28 cellular contexts compared by ENCODE assay signal in genomic region chr9:70156729-70157128, GRCh38.
DNase-seq lines count a peak whose midpoint lies in the region; ATAC-seq, FAIRE-seq and TF ChIP-seq lines count a peak whose summit lies in the region.
"Had no signal": no experiment of that assay in that cellular context is flagged by ENCODE, and none has a peak within 500 bp of the region (broad histone marks: within the 10 kb centered on the region; RNA-seq: fewer than 3 reads in every experiment).

No MANE protein-coding gene starts in this region.

- no CpG with 5 or more reads among the region's 3 CpGs for WGBS in H9 (ENCODE audit: extremely low coverage, insufficient read length, low lambda C conversion rate)

- no peaks in the 10 kb centered on the region for H3K23me2 ChIP-seq in H9 (ENCODE audit: insufficient read length, low read depth, low read length, poor library complexity, severe bottlenecking)

- H2BK12ac ChIP-seq in H9 (ENCODE audit: insufficient read length, low read depth, low read length): no peak overlapping the region

- H2BK20ac ChIP-seq in H9 (ENCODE audit: low read depth, low read length, poor library complexity, severe bottlenecking): no peak overlapping the region

- H3K27me3 ChIP-seq in astrocyte (ENCODE audit: insufficient read depth, low read length): no peaks in the 10 kb centered on the region
- no peaks in the 10 kb centered on the region; the same call in 1 of the 2 replicates for H3K27me3 ChIP-seq in H9 (ENCODE audit: insufficient read depth, low read length)
- H3K27me3 ChIP-seq: body of pancreas, spleen had no signal

- no peaks in the 10 kb centered on the region for H3K27me3 Mint-ChIP-seq in astrocyte (ENCODE audit: low read depth, unreplicated experiment)
- no peaks in the 10 kb centered on the region for H3K27me3 Mint-ChIP-seq in H9 (ENCODE audit: low read depth)
- H3K27me3 Mint-ChIP-seq: type B pancreatic cell had no signal

- H3K27ac Mint-ChIP-seq in astrocyte (ENCODE audit: unreplicated experiment) (no peak overlapping the region), H9 (no peak overlapping the region)
- H3K27ac Mint-ChIP-seq: activated naive CD4-positive, alpha-beta T cell treated with anti-CD3 and anti-CD28 coated beads, Interleukin-2, amount 50 U/mL, for 72 hours; activated T-helper 1 cell treated with anti-CD3 and anti-CD28 coated beads, Interleukin-12 subunit alpha, Interleukin-12 subunit beta, Interleukin-2, Interleukin-4 antibody, amounts not matched to agents 30 ng/mL and 10 ng/mL and 1 ng/mL, durations not matched to agents 14 hours and 24 hours and 36 hours; HFFc6; IgD-negative memory B cell; memory B cell; natural killer cell; type B pancreatic cell had no signal

- H3K4me1 ChIP-seq in astrocyte (ENCODE audit: insufficient read depth, low read length) (peaks cover 3% of the 10 kb centered on the region), H9 (ENCODE audit: insufficient read depth, low read length) (no peaks in the 10 kb centered on the region; the same call in 1 of the 2 replicates)
- H3K4me1 ChIP-seq: body of pancreas, spleen had no signal

- H3K4me2 ChIP-seq in astrocyte (ENCODE audit: low read length): peak overlapping the region; percentile 16
- no peak overlapping the region for H3K4me2 ChIP-seq in H9 (ENCODE audit: insufficient read depth, insufficient read length, low read length)

- H3K4me3 ChIP-seq in astrocyte (ENCODE audit: insufficient read depth, low read depth, low read length) (no peak overlapping the region), fibroblast of the aortic adventitia (ENCODE audit: low read depth, low read length) (no peak overlapping the region), skeletal muscle cell (ENCODE audit: low read depth, low read length) (no peak overlapping the region)
- H3K4me3 ChIP-seq: body of pancreas, spleen had no signal

- no peak overlapping the region for H2AK5ac ChIP-seq in H9 (ENCODE audit: insufficient read length, low read length)

- no peak overlapping the region for H4K8ac ChIP-seq in H9 (replicated peaks; ENCODE audit: insufficient read length, low read depth, low read length)

- peak; percentile 91 for FAIRE-seq in astrocyte (lab: Jason Lieb, UNC)
- FAIRE-seq: colon, TTC549 had no signal

- no peak overlapping the region for H2AFZ ChIP-seq in astrocyte (ENCODE audit: low read depth, low read length)
- H2AFZ ChIP-seq in H9 (ENCODE audit: low read length): no peak overlapping the region

- H3K79me1 ChIP-seq in H9 (ENCODE audit: insufficient read depth, low read depth, low read length, poor library complexity, severe bottlenecking): no peaks in the 10 kb centered on the region

- H3K9me3 ChIP-seq in astrocyte (ENCODE audit: insufficient read depth, low read depth, low read length) (no peaks in the 10 kb centered on the region), H9 (ENCODE audit: control insufficient read depth, low read depth, low read length) (no peaks in the 10 kb centered on the region)
- H3K9me3 ChIP-seq: body of pancreas, spleen had no signal

- no peak for TF ChIP-seq CTCF in astrocyte (IDR thresholded peaks at IDR 0.05; ENCODE audit: insufficient read depth, low read depth, low read length)
- no peak for TF ChIP-seq CTCF in fibroblast of the aortic adventitia (IDR thresholded peaks at IDR 0.05; ENCODE audit: insufficient read depth, low read length)
- no peak for TF ChIP-seq CTCF in H9 (conservative IDR thresholded peaks at IDR 0.05)

- peak; percentile 6 for DNase-seq in ELR (ENCODE audit: low read depth)
- DNase-seq in astrocyte (ENCODE audit: low read depth): peak; percentile 70
- DNase-seq in fibroblast of the aortic adventitia (ENCODE audit: low read depth): peak; percentile 40
- DNase-seq in skeletal muscle cell (ENCODE audit: low read depth): peak; percentile 44
- no peak for DNase-seq in ecto neural progenitor cell (ENCODE audit: low spot score)
- no peak for DNase-seq in H9
- no peak for DNase-seq in GM19240 (ENCODE audit: insufficient read length, low spot score)
- DNase-seq: AML-193; body of pancreas; DND-41; foreskin melanocyte; HFFc6; kidney glomerular epithelial cell; MM.1S; natural killer cell; NCI-H146; NCI-H748 treated with DMSO at 0.1 percent for 48 hours; spleen; stimulated activated CD4-positive, alpha-beta T cell treated with anti-CD3 and anti-CD28 coated beads, Interleukin-4, amount 100 ng/mL, for 24 hours had no signal

- H4K20me1 ChIP-seq in astrocyte (ENCODE audit: insufficient read depth, low read length) (no peaks in the 10 kb centered on the region), H9 (ENCODE audit: control insufficient read depth, insufficient read depth, insufficient read length) (no peaks in the 10 kb centered on the region)

- H3K9ac ChIP-seq in astrocyte (ENCODE audit: low read length) (peak overlapping the region; percentile 41), H9 (ENCODE audit: extremely low read depth, insufficient read length, low read length) (no peak overlapping the region)

- H4K5ac ChIP-seq in H9 (ENCODE audit: insufficient read length, low read depth, low read length): no peak overlapping the region

- H3K4me1 Mint-ChIP-seq in astrocyte (ENCODE audit: low read depth, unreplicated experiment) (peaks cover 24% of the 10 kb centered on the region), H9 (peaks cover 23 to 25% of the 10 kb centered on the region in 2 experiments)
- H3K4me1 Mint-ChIP-seq: IgD-negative memory B cell, memory B cell, natural killer cell had no signal

- no peak overlapping the region for H3K4ac ChIP-seq in H9 (ENCODE audit: low read depth, low read length)

- H3K4me3 Mint-ChIP-seq in astrocyte (ENCODE audit: unreplicated experiment): no peak overlapping the region
- H3K4me3 Mint-ChIP-seq in H9: no peak overlapping the region
- H3K4me3 Mint-ChIP-seq: activated T-helper 1 cell treated with anti-CD3 and anti-CD28 coated beads, Interleukin-12 subunit alpha, Interleukin-12 subunit beta, Interleukin-2, Interleukin-4 antibody, amounts not matched to agents 30 ng/mL and 10 ng/mL and 1 ng/mL, durations not matched to agents 14 hours and 24 hours and 36 hours; HFFc6; IgD-negative memory B cell; memory B cell; natural killer cell; type B pancreatic cell had no signal

- no peaks in the 10 kb centered on the region for H3K36me3 ChIP-seq in astrocyte (ENCODE audit: insufficient read depth, low read length)
- H3K36me3 ChIP-seq: spleen had no signal

- no peak overlapping the region for H2BK5ac ChIP-seq in H9 (ENCODE audit: insufficient read length, low read length)

- H3K9me3 Mint-ChIP-seq in astrocyte (ENCODE audit: unreplicated experiment) (no peaks in the 10 kb centered on the region), H9 (no peaks in the 10 kb centered on the region)
- H3K9me3 Mint-ChIP-seq: activated naive CD4-positive, alpha-beta T cell treated with anti-CD3 and anti-CD28 coated beads, Interleukin-2, amount 50 U/mL, for 72 hours; activated T-helper 1 cell treated with anti-CD3 and anti-CD28 coated beads, Interleukin-12 subunit alpha, Interleukin-12 subunit beta, Interleukin-2, Interleukin-4 antibody, amounts not matched to agents 30 ng/mL and 10 ng/mL and 1 ng/mL, durations not matched to agents 14 hours and 24 hours and 36 hours; HFFc6; IgD-negative memory B cell; memory B cell; natural killer cell had no signal

- no peak overlapping the region for H3K56ac ChIP-seq in H9 (ENCODE audit: insufficient read length, low read depth, low read length)

- H3K36me3 Mint-ChIP-seq in astrocyte (ENCODE audit: low read depth, unreplicated experiment) (peaks cover 12% of the 10 kb centered on the region), H9 (ENCODE audit: insufficient read depth in 1 of 3, low read depth in 3 of 3) (no peaks in the 10 kb centered on the region; a peak in 1 of 7 replicates)
- H3K36me3 Mint-ChIP-seq: activated naive CD4-positive, alpha-beta T cell treated with anti-CD3 and anti-CD28 coated beads, Interleukin-2, amount 50 U/mL, for 72 hours; IgD-negative memory B cell; memory B cell; natural killer cell had no signal

- H3K79me2 ChIP-seq in astrocyte (ENCODE audit: insufficient read depth, low read length) (no peaks in the 10 kb centered on the region), H9 (ENCODE audit: insufficient read depth, low read length) (no peaks in the 10 kb centered on the region)

- no peak overlapping the region for H2BK120ac ChIP-seq in H9 (ENCODE audit: low read depth, low read length, poor library complexity, severe bottlenecking)

- H4K91ac ChIP-seq in H9 (ENCODE audit: insufficient read length, low read depth, low read length): no peak overlapping the region

- no peak overlapping the region for H3K18ac ChIP-seq in H9 (ENCODE audit: insufficient read length, low read depth, low read length)

- H3T11ph ChIP-seq in H9 (ENCODE audit: low read length): no peak overlapping the region

- ATAC-seq in GM19463 (IDR thresholded peaks at IDR 0.05; ENCODE audit: unreplicated experiment): no peak
- ATAC-seq: activated naive CD4-positive, alpha-beta T cell treated with anti-CD3 and anti-CD28 coated beads, Interleukin-2, amount 50 U/mL, for 72 hours; body of pancreas; natural killer cell had no signal

- H3K27ac ChIP-seq in astrocyte (ENCODE audit: low read depth, low read length) (peak overlapping the region; percentile 44), H9 (ENCODE audit: insufficient read length, low read depth, low read length) (no peak overlapping the region)
- H3K27ac ChIP-seq: body of pancreas, HL-60, spleen had no signal

- H3K23ac ChIP-seq in H9 (ENCODE audit: insufficient read length, low read depth, low read length): no peak overlapping the region

- H3K14ac ChIP-seq in H9 (ENCODE audit: insufficient read depth, low read length): no peak overlapping the region

- H2BK15ac ChIP-seq in H9 (ENCODE audit: low read depth, low read length): no peak overlapping the region

Comparison
In these comparisons a context has a peak if more than half of its experiments do, and no peak if none do; other contexts are left out.
1. DNase-seq: peak in ELR (single experiment), astrocyte (single experiment), fibroblast of the aortic adventitia (single experiment) and skeletal muscle cell (single experiment); none in ecto neural progenitor cell (single experiment), H9 (single experiment) and GM19240 (single experiment).